Comparison of ENCODE assay signal across 20 cellular contexts in the genomic region with DNA sequence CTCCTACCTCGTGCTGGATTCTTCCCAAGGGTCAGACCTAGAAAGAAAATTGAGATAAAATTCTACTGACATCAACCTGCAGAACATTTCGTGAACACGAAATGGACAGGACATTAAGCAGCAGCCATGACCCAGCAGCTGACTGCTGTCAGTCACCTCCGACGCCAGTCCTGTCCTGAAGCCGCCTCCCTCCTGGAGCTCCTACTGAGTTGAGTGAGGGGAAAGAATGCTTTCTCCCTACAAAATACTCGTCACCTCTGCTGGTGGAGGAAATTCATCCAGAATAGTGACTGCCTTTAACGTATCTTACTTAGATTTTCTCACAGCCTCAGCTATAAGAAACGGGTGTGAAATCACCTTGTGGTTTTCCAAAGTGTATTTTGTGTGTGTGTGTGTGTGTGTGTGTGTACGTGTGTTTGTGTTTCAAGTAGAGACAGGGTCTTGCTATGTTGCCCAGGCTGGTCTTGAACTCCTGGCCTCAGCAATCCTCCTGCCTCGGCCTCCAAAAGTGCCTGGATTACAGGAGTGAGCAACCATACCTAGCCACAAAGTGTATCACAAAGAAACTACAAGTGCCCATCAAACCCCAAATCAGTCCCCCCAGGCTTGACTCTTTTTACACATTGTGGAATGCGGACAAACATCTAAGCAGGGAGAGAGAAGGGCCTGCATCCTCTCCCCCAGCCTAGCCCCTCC. TPM values are rescaled to one million over a fixed set of nuclear protein-coding genes. Genes with fewer than 3 reads are reported as not detected.
DNase-seq lines count a peak whose midpoint lies in the region; FAIRE-seq and TF ChIP-seq lines count a peak whose summit lies in the region.
"Had no signal": no experiment of that assay in that cellular context is flagged by ENCODE, and none has a peak within 500 bp of the region (broad histone marks: within the 10 kb centered on the region; RNA-seq: fewer than 3 reads in every experiment).

No MANE protein-coding gene starts in this region.

- POLR2A ChIA-PET in HEK293T (lab: Yijun Ruan, JAX) (no interaction called here), H1 (lab: Charles Lee; ENCODE audit: partially characterized antibody) (no interaction called here)

- H2AK5ac ChIP-seq in H1 (ENCODE audit: low read depth, low read length): no peak overlapping the region

- H3K79me1 ChIP-seq in H1 (ENCODE audit: low read depth, low read length): no peaks in the 10 kb centered on the region

- H3K9ac ChIP-seq in H1 (replicated peaks in 1 of 4; ENCODE audit: extremely low read depth in 1 of 4, low read depth in 3 of 4, low read length in 3 of 4) (no peak overlapping the region), neural progenitor cell (no peak overlapping the region)
- H3K9ac ChIP-seq: BLaER1 had no signal

- no peak for TF ChIP-seq EP300 in H1 (IDR thresholded peaks at IDR 0.05; ENCODE audit: borderline replicate concordance in 1 of 2, low read depth in 2 of 2, low read length in 2 of 2)

- H3K56ac ChIP-seq in H1 (replicated peaks; ENCODE audit: insufficient read length, low read depth, low read length): no peak overlapping the region

- H3K4ac ChIP-seq in H1 (replicated peaks; ENCODE audit: insufficient read length, low read depth, low read length): no peak overlapping the region

- H3K27ac Mint-ChIP-seq in neural progenitor cell: peak overlapping the region; percentile 93
- H3K27ac Mint-ChIP-seq in T-helper 2 cell treated with Interferon-gamma antibody and Interleukin-4, amounts not matched to agents 5 μg/mL and 100 μg/mL, for 36 hours: no peak overlapping the region
- H3K27ac Mint-ChIP-seq: CD4-positive, CD25-positive, alpha-beta regulatory T cell; CD8-positive, alpha-beta T cell had no signal

- CTCF ChIA-PET in HEK293T (lab: Yijun Ruan, JAX): no interaction called here
- CTCF ChIA-PET in H1 (lab: Charles Lee; ENCODE audit: partially characterized antibody): interaction anchor here (0.8 to 3.4 kb wide), 4 partner anchors 8 to 655 kb away, joined by 3 to 24 read pairs (median 8); no protein-coding TSS in a partner anchor

- H3K79me2 ChIP-seq in H1 (ENCODE audit: control insufficient read depth in 1 of 2, insufficient read depth in 2 of 2, low read length in 2 of 2): no peaks in the 10 kb centered on the region
- no peaks in the 10 kb centered on the region for H3K79me2 ChIP-seq in neural progenitor cell (ENCODE audit: low read depth)

- H4K8ac ChIP-seq in H1 (ENCODE audit: extremely low read depth, insufficient read depth, low read length): no peak overlapping the region

- H3K27ac ChIP-seq in H1 (ENCODE audit: low read depth, low read length) (no peak overlapping the region), neural progenitor cell (no peak overlapping the region)
- H3K27ac ChIP-seq: BLaER1, C4-2B had no signal

- H2BK120ac ChIP-seq in H1 (replicated peaks; ENCODE audit: low read depth, low read length): no peak overlapping the region

- no peak overlapping the region for H3K4me3 ChIP-seq in H1 (ENCODE audit: extremely low read depth in 1 of 4, insufficient read depth in 2 of 4, low read depth in 3 of 4, low read length in 4 of 4)
- H3K4me3 ChIP-seq in neural progenitor cell: no peak overlapping the region
- H3K4me3 ChIP-seq in BE2C (ENCODE audit: low read depth, low read length): no peak overlapping the region
- H3K4me3 ChIP-seq: BLaER1, GM12878 had no signal

- H3K9me3 ChIP-seq in H1 (ENCODE audit: insufficient read depth in 2 of 2, low read depth in 1 of 2, low read length in 1 of 2): peaks cover 0 to 4% of the 10 kb centered on the region in 2 experiments; a peak in 2 of 4 replicates
- H3K9me3 ChIP-seq in neural progenitor cell (ENCODE audit: low read depth): no peaks in the 10 kb centered on the region
- H3K9me3 ChIP-seq in BE2C: no peaks in the 10 kb centered on the region
- H3K9me3 ChIP-seq: Caco-2 had no signal

- no peak for FAIRE-seq in H1 (lab: Jason Lieb, UNC)
- FAIRE-seq: GM12878 had no signal

- DNase-seq in HEK293T (ENCODE audit: extremely low spot score) (no peak), H1 (ENCODE audit: low read depth in 1 of 2, low spot score in 2 of 2) (no peak), neural progenitor cell (ENCODE audit: low spot score) (no peak), BE2C (no peak)
- DNase-seq in T-helper 2 cell treated with Interferon-gamma antibody and Interleukin-4, amounts not matched to agents 5 μg/mL and 100 μg/mL, for 36 hours (ENCODE audit: low spot score): no peak
- DNase-seq in activated naive CD4-positive, alpha-beta T cell treated with anti-CD3 and anti-CD28 coated beads, Interleukin-2, amount 50 U/mL, for 16 hours: no peak
- DNase-seq: Caco-2; CD4-positive, CD25-positive, alpha-beta regulatory T cell; CD8-positive, alpha-beta T cell; DMS153; DND-41; GDM1; GOT3; H7; HCEC 1CT had no signal

- H3K9me3 Mint-ChIP-seq in neural progenitor cell: peaks cover 7% of the 10 kb centered on the region
- H3K9me3 Mint-ChIP-seq in T-helper 2 cell treated with Interferon-gamma antibody and Interleukin-4, amounts not matched to agents 5 μg/mL and 100 μg/mL, for 36 hours: peaks cover 5% of the 10 kb centered on the region

- H4K20me1 ChIP-seq in H1 (replicated peaks in 1 of 2; ENCODE audit: control insufficient read depth in 1 of 2, insufficient read depth in 2 of 2, low read length in 2 of 2) (no peaks in the 10 kb centered on the region), neural progenitor cell (ENCODE audit: low read depth) (no peaks in the 10 kb centered on the region)
- H4K20me1 ChIP-seq: BLaER1 had no signal

- H3K4me2 ChIP-seq in H1 (ENCODE audit: insufficient read depth in 1 of 2, low read depth in 2 of 2, low read length in 2 of 2) (no peak overlapping the region), neural progenitor cell (no peak overlapping the region)
- H3K4me2 ChIP-seq: BLaER1 had no signal

- H3K4me1 ChIP-seq in H1 (replicated peaks in 1 of 4; ENCODE audit: control insufficient read depth in 3 of 4, insufficient read depth in 4 of 4, low read length in 3 of 4) (no peaks in the 10 kb centered on the region; a peak in 1 of 7 replicates), neural progenitor cell (no peaks in the 10 kb centered on the region), BE2C (no peaks in the 10 kb centered on the region)
- H3K4me1 ChIP-seq: BLaER1, Caco-2 had no signal

- H3K36me3 Mint-ChIP-seq in neural progenitor cell: no peaks in the 10 kb centered on the region
- H3K36me3 Mint-ChIP-seq in T-helper 2 cell treated with Interferon-gamma antibody and Interleukin-4, amounts not matched to agents 5 μg/mL and 100 μg/mL, for 36 hours (ENCODE audit: low read depth): no peaks in the 10 kb centered on the region
- H3K36me3 Mint-ChIP-seq: CD4-positive, CD25-positive, alpha-beta regulatory T cell; CD8-positive, alpha-beta T cell had no signal

- H4K5ac ChIP-seq in H1 (ENCODE audit: insufficient read length, low read depth, low read length): no peak overlapping the region

- peaks cover 5% of the 10 kb centered on the region for H3K27me3 Mint-ChIP-seq in neural progenitor cell (ENCODE audit: insufficient read depth, low read depth)
- peaks cover 11% of the 10 kb centered on the region for H3K27me3 Mint-ChIP-seq in T-helper 2 cell treated with Interferon-gamma antibody and Interleukin-4, amounts not matched to agents 5 μg/mL and 100 μg/mL, for 36 hours (ENCODE audit: low read depth)

- no peak overlapping the region for H4K91ac ChIP-seq in H1 (replicated peaks; ENCODE audit: insufficient read length, low read length)

- TF ChIP-seq CTCF in H1 (IDR thresholded peaks at IDR 0.05; ENCODE audit: control extremely low read depth in 1 of 3, insufficient read depth in 1 of 3, low read depth in 1 of 3, low read length in 3 of 3): no peak
- no peak for TF ChIP-seq CTCF in neural progenitor cell (IDR thresholded peaks at IDR 0.05)
- no peak for TF ChIP-seq CTCF in BE2C (IDR thresholded peaks at IDR 0.05; ENCODE audit: low read depth, low read length)

- H3F3A ChIP-seq in neural progenitor cell (ENCODE audit: low read depth): no peaks in the 10 kb centered on the region

- 81% methylated on average over 12 of the region's 12 CpGs; no CpG with 5 or more reads in 1 of the 2 experiments for WGBS in H1 (ENCODE audit: extremely low coverage in 1 of 2, insufficient coverage in 1 of 2, insufficient read length in 1 of 2, insufficient replicate concordance in 2 of 2, low coverage in 1 of 2, low lambda C conversion rate in 2 of 2, missing lambda C conversion rate in 1 of 2), 2 experiments

- TF ChIP-seq RAD21 in H1 (IDR thresholded peaks at IDR 0.05 in 1 of 2, conservative IDR thresholded peaks at IDR 0.05 in 1 of 2; ENCODE audit: low read depth in 2 of 2, low read length in 2 of 2): no peak

- no peak for TF ChIP-seq POLR2A in H1 (IDR thresholded peaks at IDR 0.05; ENCODE audit: control extremely low read depth in 1 of 2, low read depth in 2 of 2, low read length in 2 of 2)

- H3K23me2 ChIP-seq in H1 (ENCODE audit: low read depth, low read length): no peaks in the 10 kb centered on the region

- H3K27me3 ChIP-seq in H1 (replicated peaks in 1 of 4; ENCODE audit: control insufficient read depth in 3 of 4, extremely low read depth in 1 of 4, insufficient read depth in 3 of 4, low read length in 3 of 4): no peaks in the 10 kb centered on the region
- no peaks in the 10 kb centered on the region for H3K27me3 ChIP-seq in neural progenitor cell
- no peaks in the 10 kb centered on the region for H3K27me3 ChIP-seq in BE2C
- H3K27me3 ChIP-seq: BLaER1 had no signal

- no peak overlapping the region for H2AFZ ChIP-seq in H1 (ENCODE audit: low read length)
- H2AFZ ChIP-seq in neural progenitor cell (replicated peaks): no peak overlapping the region

- no peak overlapping the region for H3K14ac ChIP-seq in H1 (ENCODE audit: insufficient read length)

- no peak overlapping the region for H2BK5ac ChIP-seq in H1 (ENCODE audit: low read depth, low read length)

- no peak overlapping the region for H3K4me3 Mint-ChIP-seq in neural progenitor cell
- no peak overlapping the region for H3K4me3 Mint-ChIP-seq in T-helper 2 cell treated with Interferon-gamma antibody and Interleukin-4, amounts not matched to agents 5 μg/mL and 100 μg/mL, for 36 hours
- H3K4me3 Mint-ChIP-seq: CD4-positive, CD25-positive, alpha-beta regulatory T cell; CD8-positive, alpha-beta T cell had no signal

- no peak overlapping the region for H2BK12ac ChIP-seq in H1 (ENCODE audit: low read depth, low read length)

- H3K23ac ChIP-seq in H1 (ENCODE audit: insufficient read length): no peak overlapping the region

- H3K36me3 ChIP-seq in H1 (ENCODE audit: control insufficient read depth in 2 of 4, insufficient read depth in 4 of 4, low read length in 3 of 4) (0 out of 8 replicates have a peak, but pooled peaks cover 0 to 3% (median 0%) of the 10 kb centered on the region in 4 experiments), neural progenitor cell (no peaks in the 10 kb centered on the region), BE2C (no peaks in the 10 kb centered on the region)
- H3K36me3 ChIP-seq: BLaER1 had no signal

- no peak overlapping the region for H2BK20ac ChIP-seq in H1 (ENCODE audit: low read length)

- H3K4me1 Mint-ChIP-seq in neural progenitor cell: no peaks in the 10 kb centered on the region
- no peaks in the 10 kb centered on the region for H3K4me1 Mint-ChIP-seq in T-helper 2 cell treated with Interferon-gamma antibody and Interleukin-4, amounts not matched to agents 5 μg/mL and 100 μg/mL, for 36 hours (ENCODE audit: low read depth)
- H3K4me1 Mint-ChIP-seq: CD4-positive, CD25-positive, alpha-beta regulatory T cell had no signal

- H3K18ac ChIP-seq in H1 (ENCODE audit: extremely low read depth, low read length): no peak overlapping the region

- no peak overlapping the region for H2BK15ac ChIP-seq in H1 (ENCODE audit: low read length)

RNA-seq across cellular contexts. Expression of a gene that starts 2.3 kb away (rescaled TPM):
- 9.9 and 11.7 TPM in 2 replicates for total RNA-seq in H1 (2021; fragmentation: NEBNext Ultra II Directional; extraction: Animal tissue kit (Norgen Biotek cat#: 25700))
- 10.1 and 11.5 TPM in 2 replicates for polyA plus RNA-seq in H1 (2011; rRNA removed)
- polyA plus RNA-seq in H1 (2011; cell fraction: cytosol; rRNA removed): 9.9 TPM
- 17.5 TPM for polyA plus RNA-seq in H1 (2011; cell fraction: nucleus; rRNA removed)
- polyA plus RNA-seq in H1 (2012, experiment 1 of 2): 18.1 to 63.8 TPM (median 38.1 TPM) in 4 replicates
- polyA plus RNA-seq in H1 (2012, experiment 2 of 2): 2.1 TPM
- polyA plus RNA-seq in H1 (2013, experiment 1 of 2): 5.8 TPM
- polyA plus RNA-seq in H1 (2013, experiment 2 of 2): 5.4 TPM
- 16.0 and 16.1 TPM in 2 replicates for polyA minus RNA-seq in H1 (2011; rRNA and poly(A)+ RNA removed)
- polyA minus RNA-seq in H1 (2011; cell fraction: cytosol; rRNA and poly(A)+ RNA removed): 7.6 TPM
- 10.0 TPM for polyA minus RNA-seq in H1 (2011; cell fraction: nucleus; rRNA and poly(A)+ RNA removed)
- total RNA-seq in neural progenitor cell (ENCODE audit: low replicate concordance): 0.65 and 0.96 TPM in 2 replicates
- not detected for polyA plus RNA-seq in BE2C (2012; ENCODE audit: insufficient read depth, insufficient read length, low read depth)
- total RNA-seq: A172; A673; Caco-2; CD4-positive, CD25-positive, alpha-beta regulatory T cell; CD8-positive, alpha-beta T cell; GM12878 had no signal
- polyA plus RNA-seq: CD4-positive, CD25-positive, alpha-beta regulatory T cell; GM12878 had no signal
